ENCODE assay signal across 9 cellular contexts in genomic region chr6:148441454-148441911, GRCh38.
DNase-seq lines count a peak whose midpoint lies in the region; ATAC-seq and TF ChIP-seq lines count a peak whose summit lies in the region.
"Had no signal": no experiment of that assay in that cellular context is flagged by ENCODE, and none has a peak within 500 bp of the region (broad histone marks: within the 10 kb centered on the region; RNA-seq: fewer than 3 reads in every experiment).

No MANE protein-coding gene starts in this region.

- H3K27ac Mint-ChIP-seq in activated naive CD4-positive, alpha-beta T cell treated with anti-CD3 and anti-CD28 coated beads for 36 hours, result no peak overlapping the region
- H3K27ac Mint-ChIP-seq in activated naive CD4-positive, alpha-beta T cell treated with anti-CD3 and anti-CD28 coated beads, Interleukin-2, amount 10 ng/mL, durations not matched to agents 7 days and 5 days, result no peak overlapping the region
- H3K27ac Mint-ChIP-seq in stimulated activated naive CD8-positive, alpha-beta T cell treated with anti-CD3 and anti-CD28 coated beads, Interleukin-15, Interleukin-2, amounts not matched to agents 100 ng/mL and 50 ng/mL, for 24 hours, result no peak overlapping the region

- peaks cover 40% of the 10 kb centered on the region for H3K4me1 ChIP-seq in RWPE2 (ENCODE audit: insufficient read depth, poor library complexity, severe bottlenecking)

- DNase-seq in activated naive CD4-positive, alpha-beta T cell treated with anti-CD3 and anti-CD28 coated beads for 36 hours, result peak; percentile 7
- no peak for DNase-seq in activated naive CD4-positive, alpha-beta T cell treated with anti-CD3 and anti-CD28 coated beads, Interleukin-2, amount 10 ng/mL, durations not matched to agents 7 days and 5 days
- DNase-seq in RWPE2 (ENCODE audit: low spot score), result no peak
- DNase-seq in fibroblast of the aortic adventitia (ENCODE audit: low read depth), result peak; percentile 71
- DNase-seq in OCI-M2 (lab: John Stamatoyannopoulos, UW; ENCODE audit: unreplicated experiment), result no peak
- DNase-seq in left colon, result no peak
- DNase-seq in activated CD4-positive, CD25-positive, alpha-beta regulatory T cell (lab: John Stamatoyannopoulos, UW), result no peak
- DNase-seq: DND-41 had no signal

- H3K4me3 Mint-ChIP-seq in activated naive CD4-positive, alpha-beta T cell treated with anti-CD3 and anti-CD28 coated beads for 36 hours, result no peak overlapping the region
- no peak overlapping the region for H3K4me3 Mint-ChIP-seq in activated naive CD4-positive, alpha-beta T cell treated with anti-CD3 and anti-CD28 coated beads, Interleukin-2, amount 10 ng/mL, durations not matched to agents 7 days and 5 days
- H3K4me3 Mint-ChIP-seq in stimulated activated naive CD8-positive, alpha-beta T cell treated with anti-CD3 and anti-CD28 coated beads, Interleukin-15, Interleukin-2, amounts not matched to agents 100 ng/mL and 50 ng/mL, for 24 hours, result peak overlapping the region; percentile 1

- H3K27ac ChIP-seq in RWPE2 (ENCODE audit: poor library complexity, severe bottlenecking), result peak overlapping the region; percentile 100

- no peaks in the 10 kb centered on the region for H3K9me3 Mint-ChIP-seq in activated naive CD4-positive, alpha-beta T cell treated with anti-CD3 and anti-CD28 coated beads for 36 hours
- H3K9me3 Mint-ChIP-seq in activated naive CD4-positive, alpha-beta T cell treated with anti-CD3 and anti-CD28 coated beads, Interleukin-2, amount 10 ng/mL, durations not matched to agents 7 days and 5 days, result no peaks in the 10 kb centered on the region
- no peaks in the 10 kb centered on the region for H3K9me3 Mint-ChIP-seq in stimulated activated naive CD8-positive, alpha-beta T cell treated with anti-CD3 and anti-CD28 coated beads, Interleukin-15, Interleukin-2, amounts not matched to agents 100 ng/mL and 50 ng/mL, for 24 hours

- H3K9me3 ChIP-seq in RWPE2 (ENCODE audit: severe bottlenecking), result no peaks in the 10 kb centered on the region

- H3K4me3 ChIP-seq in RWPE2 (ENCODE audit: severe bottlenecking), result no peak overlapping the region
- H3K4me3 ChIP-seq in fibroblast of the aortic adventitia (ENCODE audit: low read depth, low read length), result no peak overlapping the region

- H3K4me1 Mint-ChIP-seq in activated naive CD4-positive, alpha-beta T cell treated with anti-CD3 and anti-CD28 coated beads for 36 hours (ENCODE audit: low read depth), result peaks cover 13% of the 10 kb centered on the region
- peaks cover 7% of the 10 kb centered on the region for H3K4me1 Mint-ChIP-seq in activated naive CD4-positive, alpha-beta T cell treated with anti-CD3 and anti-CD28 coated beads, Interleukin-2, amount 10 ng/mL, durations not matched to agents 7 days and 5 days
- H3K4me1 Mint-ChIP-seq in stimulated activated naive CD8-positive, alpha-beta T cell treated with anti-CD3 and anti-CD28 coated beads, Interleukin-15, Interleukin-2, amounts not matched to agents 100 ng/mL and 50 ng/mL, for 24 hours (ENCODE audit: low read depth), result peaks cover 12% of the 10 kb centered on the region

- peaks cover 12% of the 10 kb centered on the region for H3K27me3 Mint-ChIP-seq in activated naive CD4-positive, alpha-beta T cell treated with anti-CD3 and anti-CD28 coated beads for 36 hours (ENCODE audit: low read depth)
- peaks cover 7% of the 10 kb centered on the region for H3K27me3 Mint-ChIP-seq in activated naive CD4-positive, alpha-beta T cell treated with anti-CD3 and anti-CD28 coated beads, Interleukin-2, amount 10 ng/mL, durations not matched to agents 7 days and 5 days
- peaks cover 48% of the 10 kb centered on the region for H3K27me3 Mint-ChIP-seq in stimulated activated naive CD8-positive, alpha-beta T cell treated with anti-CD3 and anti-CD28 coated beads, Interleukin-15, Interleukin-2, amounts not matched to agents 100 ng/mL and 50 ng/mL, for 24 hours

- ATAC-seq in RWPE2 (ENCODE audit: low read depth) (peak; percentile 94), left colon (no peak)

- intact Hi-C loops in activated naive CD4-positive, alpha-beta T cell treated with anti-CD3 and anti-CD28 coated beads for 36 hours (cut with micrococcal nuclease), result loop anchor here (1.0 to 5.0 kb wide), 3 partner anchors 237 to 1119 kb away; no protein-coding TSS in a partner anchor
- intact Hi-C loops in left colon (cut with DNase I, micrococcal nuclease), result no loop called here

- no peaks in the 10 kb centered on the region for H3K27me3 ChIP-seq in RWPE2 (ENCODE audit: insufficient read depth, poor library complexity, severe bottlenecking)

- no peaks in the 10 kb centered on the region for H3K36me3 Mint-ChIP-seq in activated naive CD4-positive, alpha-beta T cell treated with anti-CD3 and anti-CD28 coated beads for 36 hours (ENCODE audit: low read depth)
- H3K36me3 Mint-ChIP-seq in activated naive CD4-positive, alpha-beta T cell treated with anti-CD3 and anti-CD28 coated beads, Interleukin-2, amount 10 ng/mL, durations not matched to agents 7 days and 5 days, result no peaks in the 10 kb centered on the region
- no peaks in the 10 kb centered on the region for H3K36me3 Mint-ChIP-seq in stimulated activated naive CD8-positive, alpha-beta T cell treated with anti-CD3 and anti-CD28 coated beads, Interleukin-15, Interleukin-2, amounts not matched to agents 100 ng/mL and 50 ng/mL, for 24 hours (ENCODE audit: low read depth)

- H3K36me3 ChIP-seq in RWPE2 (ENCODE audit: low read depth), result no peaks in the 10 kb centered on the region

- CTCF ChIA-PET in activated naive CD4-positive, alpha-beta T cell treated with anti-CD3 and anti-CD28 coated beads for 36 hours (lab: Charles Lee), result no interaction called here
- CTCF ChIA-PET in activated naive CD4-positive, alpha-beta T cell treated with anti-CD3 and anti-CD28 coated beads, Interleukin-2, amount 10 ng/mL, durations not matched to agents 7 days and 5 days (lab: Charles Lee), result no interaction called here

- TF ChIP-seq CTCF in RWPE2 (IDR thresholded peaks at IDR 0.05; ENCODE audit: poor library complexity, severe bottlenecking), result peak; percentile 5
- no peak for TF ChIP-seq CTCF in fibroblast of the aortic adventitia (IDR thresholded peaks at IDR 0.05; ENCODE audit: insufficient read depth, low read length)

Comparison
In these comparisons a context has a peak if more than half of its experiments do, and no peak if none do; other contexts are left out.
1. DNase-seq: peak in activated naive CD4-positive, alpha-beta T cell treated with anti-CD3 and anti-CD28 coated beads for 36 hours (single experiment) and fibroblast of the aortic adventitia (single experiment); none in activated naive CD4-positive, alpha-beta T cell treated with anti-CD3 and anti-CD28 coated beads, Interleukin-2, amount 10 ng/mL, durations not matched to agents 7 days and 5 days (single experiment), RWPE2 (single experiment), OCI-M2 (single experiment), left colon (0 of 2) and activated CD4-positive, CD25-positive, alpha-beta regulatory T cell (0 of 4).